In genomic region chr15:56735589-56735988, GRCh38 we compare ENCODE assay signal across 16 cellular contexts. TPM values are rescaled to one million over a fixed set of nuclear protein-coding genes. Genes with fewer than 3 reads are reported as not detected.
DNase-seq lines count a peak whose midpoint lies in the region; ATAC-seq and TF ChIP-seq lines count a peak whose summit lies in the region.
"Had no signal": no experiment of that assay in that cellular context is flagged by ENCODE, and none has a peak within 500 bp of the region (broad histone marks: within the 10 kb centered on the region; RNA-seq: fewer than 3 reads in every experiment).

No MANE protein-coding gene starts in this region.

- peaks cover 4% of the 10 kb centered on the region for H3K4me1 ChIP-seq in IMR-90 (ENCODE audit: control insufficient read depth, insufficient read depth, low read length)
- peaks cover 2% of the 10 kb centered on the region for H3K4me1 ChIP-seq in endodermal cell (ENCODE audit: control insufficient read depth, insufficient read depth, low read length)
- peaks cover 32% of the 10 kb centered on the region for H3K4me1 ChIP-seq in suprapubic skin

- H3K9me1 ChIP-seq in IMR-90 (ENCODE audit: insufficient read depth, low read length), result no peaks in the 10 kb centered on the region; the same call in 1 of the 2 replicates

- no peak for TF ChIP-seq EP300 in suprapubic skin (IDR thresholded peaks at IDR 0.05)

- H4K5ac ChIP-seq in IMR-90 (ENCODE audit: low read depth, low read length), result no peak overlapping the region

- no peak overlapping the region for H4K91ac ChIP-seq in IMR-90 (ENCODE audit: insufficient read depth, low read depth, low read length)

- H3K56ac ChIP-seq in IMR-90 (ENCODE audit: extremely low read depth, insufficient read depth, low read length), result no peak overlapping the region

- H3K4me3 ChIP-seq in IMR-90 (ENCODE audit: insufficient read depth, low read depth, low read length) (no peak overlapping the region), endodermal cell (ENCODE audit: low read length) (peak overlapping the region; percentile 33), suprapubic skin (no peak overlapping the region)
- H3K4me3 ChIP-seq: GM23338, HAP-1 had no signal

- H3K9me3 Mint-ChIP-seq in endodermal cell (peaks cover 28% of the 10 kb centered on the region), HFFc6 (no peaks in the 10 kb centered on the region)
- H3K9me3 Mint-ChIP-seq in stimulated activated naive B cell treated with anti-CD40 and anti-IgM and Interleukin-4, amounts not matched to agents 10 μg/mL and 1 μg/mL and 100 μg/mL, for 72 hours, result peaks cover 2 to 10% of the 10 kb centered on the region in 2 donors
- H3K9me3 Mint-ChIP-seq: CD4-positive, alpha-beta memory T cell had no signal

- peaks cover 2% of the 10 kb centered on the region; the same call in 1 of the 2 replicates for H3K36me3 ChIP-seq in IMR-90 (ENCODE audit: control insufficient read depth, insufficient read depth, low read length)
- H3K36me3 ChIP-seq in endodermal cell (ENCODE audit: control insufficient read depth, insufficient read depth, low read length), result no peaks in the 10 kb centered on the region
- H3K36me3 ChIP-seq in suprapubic skin, result no peaks in the 10 kb centered on the region
- H3K36me3 ChIP-seq: HAP-1 had no signal

- no peak overlapping the region for H4K8ac ChIP-seq in IMR-90 (ENCODE audit: low read depth in 2 of 2, low read length in 2 of 2)

- H3K4me2 ChIP-seq in IMR-90 (ENCODE audit: low read depth, low read length), result no peak overlapping the region
- H3K4me2 ChIP-seq: GM23338 had no signal

- intact Hi-C loops in IMR-90 (cut with micrococcal nuclease), result no loop called here

- H3K9ac ChIP-seq in IMR-90 (ENCODE audit: low read depth, low read length) (no peak overlapping the region), endodermal cell (ENCODE audit: extremely low read depth, low read length, poor library complexity, severe bottlenecking) (no peak overlapping the region)

- peaks cover 1% of the 10 kb centered on the region; the same call in 1 of the 2 replicates for H4K20me1 ChIP-seq in IMR-90 (ENCODE audit: insufficient read depth, low read length)

- in situ Hi-C loops in IMR-90 (cut with MboI; ENCODE audit: low sequenced_read_pairs), result no loop called here

- dilution Hi-C loops in IMR-90 (cut with HindIII; ENCODE audit: low sequenced_read_pairs, unreplicated experiment), result no loop called here

- no peak overlapping the region for H3K18ac ChIP-seq in IMR-90 (ENCODE audit: low read depth, low read length)

- ATAC-seq in IMR-90 (ENCODE audit: low read depth) (no peak), HG03280 (IDR thresholded peaks at IDR 0.05; ENCODE audit: unreplicated experiment) (no peak)
- ATAC-seq in stimulated activated naive B cell treated with anti-CD40 and anti-IgM and Interleukin-4, amounts not matched to agents 10 μg/mL and 1 μg/mL and 100 μg/mL, for 72 hours (replicated peaks), result no peak
- ATAC-seq: GM23338 had no signal

- TF ChIP-seq RAD21 in IMR-90 (IDR thresholded peaks at IDR 0.05; ENCODE audit: low read length), result no peak

- H3K36me3 Mint-ChIP-seq in endodermal cell (ENCODE audit: low read depth) (peaks cover 2% of the 10 kb centered on the region), HFFc6 (ENCODE audit: low read depth) (peaks cover 10% of the 10 kb centered on the region; the same call in 1 of the 2 replicates)
- peaks cover 9 to 11% of the 10 kb centered on the region in 2 donors for H3K36me3 Mint-ChIP-seq in stimulated activated naive B cell treated with anti-CD40 and anti-IgM and Interleukin-4, amounts not matched to agents 10 μg/mL and 1 μg/mL and 100 μg/mL, for 72 hours

- peaks cover 19% of the 10 kb centered on the region for H3K4me1 Mint-ChIP-seq in endodermal cell
- peaks cover 10 to 16% of the 10 kb centered on the region in 2 donors for H3K4me1 Mint-ChIP-seq in stimulated activated naive B cell treated with anti-CD40 and anti-IgM and Interleukin-4, amounts not matched to agents 10 μg/mL and 1 μg/mL and 100 μg/mL, for 72 hours
- peaks cover 22% of the 10 kb centered on the region for H3K4me1 Mint-ChIP-seq in HFFc6 (ENCODE audit: low read depth)

- H3K4me3 Mint-ChIP-seq in endodermal cell, result no peak overlapping the region
- no peak overlapping the region for H3K4me3 Mint-ChIP-seq in stimulated activated naive B cell treated with anti-CD40 and anti-IgM and Interleukin-4, amounts not matched to agents 10 μg/mL and 1 μg/mL and 100 μg/mL, for 72 hours
- H3K4me3 Mint-ChIP-seq in HFFc6, result no peak overlapping the region
- H3K4me3 Mint-ChIP-seq: GM23338 had no signal

- peaks cover 17 to 24% of the 10 kb centered on the region in 2 experiments for H3K79me1 ChIP-seq in IMR-90 (ENCODE audit: low read depth in 1 of 2, low read length in 2 of 2)

- TF ChIP-seq POLR2A in IMR-90 (IDR thresholded peaks at IDR 0.05; ENCODE audit: low read depth, low read length) (no peak), suprapubic skin (IDR thresholded peaks at IDR 0.05) (no peak)

- DNase-seq in IMR-90 (no peak), OCI-M1 (lab: John Stamatoyannopoulos, UW) (peak; percentile 47), endodermal cell (no peak), suprapubic skin (ENCODE audit: low spot score in 2 of 2) (no peak), HFFc6 (no peak)
- DNase-seq in stimulated activated naive B cell treated with anti-CD40 and anti-IgM and Interleukin-4, amounts not matched to agents 10 μg/mL and 1 μg/mL and 100 μg/mL, for 72 hours, result no peak
- no peak for DNase-seq in stimulated activated naive CD4-positive, alpha-beta T cell treated with Interleukin-2 at 50 U/mL for 16 hours (lab: John Stamatoyannopoulos, UW)
- DNase-seq: C1 segment of cervical spinal cord; Calu3; CD4-positive, alpha-beta memory T cell; COR-L47; DMS79 treated with DMSO at 0.1 percent for 48 hours; GF-D8 had no signal

- no peak overlapping the region for H3K23ac ChIP-seq in IMR-90 (ENCODE audit: low read depth, low read length)

- H3K9me3 ChIP-seq in IMR-90 (ENCODE audit: control insufficient read depth, insufficient read depth, low read length) (no peaks in the 10 kb centered on the region), endodermal cell (ENCODE audit: control insufficient read depth, low read length) (peaks cover 25% of the 10 kb centered on the region), suprapubic skin (peaks cover 5% of the 10 kb centered on the region)

- no peak overlapping the region for H2BK5ac ChIP-seq in IMR-90 (ENCODE audit: low read depth, low read length, poor library complexity, severe bottlenecking)

- WGBS in IMR-90 (ENCODE audit: extremely low coverage in 2 of 2, insufficient read length in 1 of 2), 2 experiments, result no CpG with 5 or more reads among the region's 3 CpGs
- 59 to 60% methylated on average over 3 of the region's 3 CpGs for whole genome bisulfite sequencing in endodermal cell (ENCODE audit: insufficient coverage in 1 of 2, insufficient read length in 1 of 2), 2 experiments
- 64% methylated on average over 3 of the region's 3 CpGs for WGBS in suprapubic skin

- no TSS peak for BruUV-seq in IMR-90 (replicated peaks; lab: Mats Ljungman, UMichigan)

- H3K27ac ChIP-seq in IMR-90 (ENCODE audit: insufficient read depth, low read length) (no peak overlapping the region), endodermal cell (ENCODE audit: low read depth, low read length) (no peak overlapping the region), suprapubic skin (peak overlapping the region; percentile 56)

- H3K27me3 Mint-ChIP-seq in endodermal cell (ENCODE audit: insufficient read depth) (peaks cover 4% of the 10 kb centered on the region), HFFc6 (ENCODE audit: insufficient read depth) (peaks cover under 1% of the 10 kb centered on the region; the same call in 1 of the 2 replicates)
- H3K27me3 Mint-ChIP-seq in stimulated activated naive B cell treated with anti-CD40 and anti-IgM and Interleukin-4, amounts not matched to agents 10 μg/mL and 1 μg/mL and 100 μg/mL, for 72 hours, result no peaks in the 10 kb centered on the region
- H3K27me3 Mint-ChIP-seq: CD4-positive, alpha-beta memory T cell had no signal

- CTCF ChIA-PET in IMR-90 (lab: Yijun Ruan, JAX), result no interaction called here

- no peak overlapping the region for H2BK120ac ChIP-seq in IMR-90 (ENCODE audit: low read depth, low read length)

- TF ChIP-seq CTCF in IMR-90 (conservative IDR thresholded peaks at IDR 0.05; ENCODE audit: low read depth, low read length) (no peak), endodermal cell (conservative IDR thresholded peaks at IDR 0.05) (no peak), suprapubic skin (IDR thresholded peaks at IDR 0.05) (no peak), HFFc6 (IDR thresholded peaks at IDR 0.05) (no peak)

- H3K14ac ChIP-seq in IMR-90 (replicated peaks; ENCODE audit: low read depth, low read length), result no peak overlapping the region

- H3K27ac Mint-ChIP-seq in endodermal cell (no peak overlapping the region), HFFc6 (no peak overlapping the region)
- H3K27ac Mint-ChIP-seq in stimulated activated naive B cell treated with anti-CD40 and anti-IgM and Interleukin-4, amounts not matched to agents 10 μg/mL and 1 μg/mL and 100 μg/mL, for 72 hours, result no peak overlapping the region
- H3K27ac Mint-ChIP-seq: GM23338 had no signal

- H3K27me3 ChIP-seq in IMR-90 (ENCODE audit: control insufficient read depth, insufficient read depth, low read length) (no peaks in the 10 kb centered on the region), endodermal cell (ENCODE audit: control insufficient read depth, insufficient read depth, low read length, poor library complexity, severe bottlenecking) (no peaks in the 10 kb centered on the region), suprapubic skin (no peaks in the 10 kb centered on the region)

- H2AK5ac ChIP-seq in IMR-90 (ENCODE audit: low read depth, low read length), result peak overlapping the region; percentile 5; the same call in 1 of the 2 replicates

- no peak overlapping the region for H2BK15ac ChIP-seq in IMR-90 (ENCODE audit: low read depth, low read length)

- no peak overlapping the region for H3K4ac ChIP-seq in IMR-90 (ENCODE audit: low read depth, low read length)

- H2BK20ac ChIP-seq in IMR-90 (ENCODE audit: low read depth, low read length), result no peak overlapping the region

- POLR2A ChIA-PET in IMR-90 (lab: Charles Lee; ENCODE audit: unreplicated experiment), result no interaction called here

- no peak overlapping the region for H2AFZ ChIP-seq in IMR-90 (replicated peaks; ENCODE audit: low read length, poor library complexity)
- H2AFZ ChIP-seq: GM23338 had no signal

- H2AK9ac ChIP-seq in IMR-90 (replicated peaks; ENCODE audit: low read depth, low read length, poor library complexity), result no peak overlapping the region

TF ChIP-seq in IMR-90, 13 proteins besides CTCF, POLR2A, EP300 and RAD21:
- no peak for TF ChIP-seq RFX5 (IDR thresholded peaks at IDR 0.05; ENCODE audit: low read depth, low read length)

RNA-seq across cellular contexts. Expression of gene ZNF280D, which starts 2.3 kb away (rescaled TPM):
- 21.0 and 28.6 TPM in 2 replicates for total RNA-seq in IMR-90 (2012; rRNA removed)
- 7.3 and 8.3 TPM in 2 replicates for polyA plus RNA-seq in IMR-90 (2012; rRNA removed)
- polyA plus RNA-seq in IMR-90 (2012; cell fraction: cytosol; rRNA removed), result 0.76 and 1.2 TPM in 2 replicates
- 1.6 and 21.6 TPM in 2 replicates for polyA plus RNA-seq in IMR-90 (2012; cell fraction: nucleus; rRNA removed; ENCODE audit: low replicate concordance)
- total RNA-seq in endodermal cell, result 10 to 100 TPM; 22.0 to 35.1 TPM
- 13.9 TPM for polyA plus RNA-seq in endodermal cell (2013, experiment 1 of 2)
- 17.1 TPM for polyA plus RNA-seq in endodermal cell (2013, experiment 2 of 2)
- total RNA-seq in suprapubic skin, result 10 to 100 TPM; 27.4 to 59.3 (median 37.3) TPM
- total RNA-seq in HFFc6 (2021; fragmentation: NEBNext Ultra II Directional; extraction: Animal tissue kit (Norgen Biotek cat#: 25700)), result 10 to 100 TPM; 21.8 to 29.6 (median 25.5) TPM
